1 cellular context compared by ENCODE assay signal in the genomic region with DNA sequence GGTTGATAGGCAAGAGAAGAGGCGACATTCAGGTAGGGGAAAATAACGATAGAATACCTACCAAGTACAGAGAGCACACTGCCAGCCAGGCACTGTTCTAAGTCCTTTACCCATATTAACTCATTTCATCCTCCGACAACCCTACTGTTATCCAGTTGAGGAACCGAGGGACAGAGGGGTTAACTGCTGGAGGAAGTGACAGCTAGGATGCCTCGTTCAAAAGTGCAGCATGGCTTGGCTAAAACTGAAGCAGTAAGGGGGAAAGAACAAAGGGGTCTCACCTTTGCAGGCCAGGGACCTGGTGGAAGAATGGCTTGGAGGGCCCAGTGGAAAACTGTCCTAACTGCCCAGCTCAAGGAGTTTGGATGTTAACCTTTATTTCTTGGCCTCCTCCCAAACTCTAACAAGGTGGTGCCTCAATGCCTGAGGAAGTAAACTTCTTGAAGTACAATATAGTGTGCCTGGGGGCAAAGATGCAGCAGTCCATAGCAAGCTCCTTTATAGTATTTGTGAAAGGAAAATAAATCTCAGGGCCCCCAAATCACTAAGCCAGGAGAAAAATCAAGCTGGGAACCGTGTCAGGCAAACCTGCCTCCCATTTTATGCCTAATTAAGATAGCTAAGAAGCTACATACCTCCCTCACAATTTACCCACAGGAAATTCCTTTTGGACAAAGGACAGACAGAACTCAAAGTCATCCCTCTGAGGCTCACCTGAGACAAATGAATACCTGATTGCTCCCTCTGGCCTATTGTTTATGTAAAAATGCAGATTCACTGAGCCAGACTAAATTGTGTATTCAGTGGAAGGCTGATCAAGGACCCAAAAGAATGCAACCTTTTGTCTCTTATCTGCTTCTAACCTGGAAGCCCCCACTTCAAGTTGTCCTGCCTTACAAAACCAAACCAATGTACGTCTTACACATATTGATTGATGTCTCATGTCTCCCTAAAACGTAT.
TF ChIP-seq lines count a peak whose summit lies in the region.

No MANE protein-coding gene starts in this region.

TF ChIP-seq in HCT116, 20 proteins besides CTCF, POLR2A, EP300 and RAD21 (continued from another document):
- TF ChIP-seq, protein P1, sequence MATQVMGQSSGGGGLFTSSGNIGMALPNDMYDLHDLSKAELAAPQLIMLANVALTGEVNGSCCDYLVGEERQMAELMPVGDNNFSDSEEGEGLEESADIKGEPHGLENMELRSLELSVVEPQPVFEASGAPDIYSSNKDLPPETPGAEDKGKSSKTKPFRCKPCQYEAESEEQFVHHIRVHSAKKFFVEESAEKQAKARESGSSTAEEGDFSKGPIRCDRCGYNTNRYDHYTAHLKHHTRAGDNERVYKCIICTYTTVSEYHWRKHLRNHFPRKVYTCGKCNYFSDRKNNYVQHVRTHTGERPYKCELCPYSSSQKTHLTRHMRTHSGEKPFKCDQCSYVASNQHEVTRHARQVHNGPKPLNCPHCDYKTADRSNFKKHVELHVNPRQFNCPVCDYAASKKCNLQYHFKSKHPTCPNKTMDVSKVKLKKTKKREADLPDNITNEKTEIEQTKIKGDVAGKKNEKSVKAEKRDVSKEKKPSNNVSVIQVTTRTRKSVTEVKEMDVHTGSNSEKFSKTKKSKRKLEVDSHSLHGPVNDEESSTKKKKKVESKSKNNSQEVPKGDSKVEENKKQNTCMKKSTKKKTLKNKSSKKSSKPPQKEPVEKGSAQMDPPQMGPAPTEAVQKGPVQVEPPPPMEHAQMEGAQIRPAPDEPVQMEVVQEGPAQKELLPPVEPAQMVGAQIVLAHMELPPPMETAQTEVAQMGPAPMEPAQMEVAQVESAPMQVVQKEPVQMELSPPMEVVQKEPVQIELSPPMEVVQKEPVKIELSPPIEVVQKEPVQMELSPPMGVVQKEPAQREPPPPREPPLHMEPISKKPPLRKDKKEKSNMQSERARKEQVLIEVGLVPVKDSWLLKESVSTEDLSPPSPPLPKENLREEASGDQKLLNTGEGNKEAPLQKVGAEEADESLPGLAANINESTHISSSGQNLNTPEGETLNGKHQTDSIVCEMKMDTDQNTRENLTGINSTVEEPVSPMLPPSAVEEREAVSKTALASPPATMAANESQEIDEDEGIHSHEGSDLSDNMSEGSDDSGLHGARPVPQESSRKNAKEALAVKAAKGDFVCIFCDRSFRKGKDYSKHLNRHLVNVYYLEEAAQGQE (IDR thresholded peaks at IDR 0.05; ENCODE audit: low read depth): no peak
- TF ChIP-seq POLR2AphosphoS5 (IDR thresholded peaks at IDR 0.05; ENCODE audit: low read depth, low read length): no peak
- TF ChIP-seq CBX3 (IDR thresholded peaks at IDR 0.05; ENCODE audit: low read depth): no peak
- no peak for TF ChIP-seq JUND (IDR thresholded peaks at IDR 0.05)
